ENCODE assay signal across 12 cellular contexts in genomic region chr4:54548098-54548620, GRCh38.
A peak's percentile ranks its signal among the peaks of the same experiment; 100 is the strongest.
DNase-seq lines count a peak whose midpoint lies in the region; ATAC-seq, FAIRE-seq and TF ChIP-seq lines count a peak whose summit lies in the region.
"Had no signal": no experiment of that assay in that cellular context is flagged by ENCODE, and none has a peak within 500 bp of the region (broad histone marks: within the 10 kb centered on the region; RNA-seq: fewer than 3 reads in every experiment).

No MANE protein-coding gene starts in this region.

- no peak for TF ChIP-seq CTCF in stomach (IDR thresholded peaks at IDR 0.05)
- TF ChIP-seq CTCF in uterus (IDR thresholded peaks at IDR 0.05), result no peak

- H3K9me3 ChIP-seq in Karpas-422 (ENCODE audit: low read length) (no peaks in the 10 kb centered on the region), stomach (no peaks in the 10 kb centered on the region), uterus (no peaks in the 10 kb centered on the region)

- no peak for FAIRE-seq in RCC 7860 (lab: Jason Lieb, UNC)

- WGBS in stomach, 5 donors, result 69 to 90% (median 87%) methylated on average over 3 of the region's 3 CpGs

- no peaks in the 10 kb centered on the region for H3K79me2 ChIP-seq in Karpas-422 (ENCODE audit: low read length)

- H3K9me2 ChIP-seq in Karpas-422 (replicated peaks; ENCODE audit: insufficient read depth, low read length), result no peaks in the 10 kb centered on the region

- TF ChIP-seq POLR2A in stomach (IDR thresholded peaks at IDR 0.05) (no peak), uterus (IDR thresholded peaks at IDR 0.05) (no peak)

- H3K36me3 ChIP-seq in Karpas-422 (ENCODE audit: insufficient read depth, low read length), result no peaks in the 10 kb centered on the region
- no peaks in the 10 kb centered on the region for H3K36me3 ChIP-seq in stomach
- no peaks in the 10 kb centered on the region for H3K36me3 ChIP-seq in uterus

- H3K4me3 Mint-ChIP-seq in activated T-cell treated with anti-CD3 and anti-CD28 coated beads, Interleukin-2, amount 50 U/mL, for 24 hours, result no peak overlapping the region

- no peaks in the 10 kb centered on the region for H4K20me1 ChIP-seq in Karpas-422 (ENCODE audit: insufficient read depth, low read depth, low read length)

- H3K4me2 ChIP-seq in Karpas-422 (ENCODE audit: low read depth, low read length, poor library complexity, severe bottlenecking), result peak overlapping the region; percentile 46

- H3K4me1 ChIP-seq in Karpas-422 (ENCODE audit: low read length), result peaks cover 14% of the 10 kb centered on the region
- H3K4me1 ChIP-seq in stomach, result peaks cover 10 to 20% (median 12%) of the 10 kb centered on the region in 4 donors
- H3K4me1 ChIP-seq in uterus, result no peaks in the 10 kb centered on the region

- intact Hi-C loops in stomach (cut with DNase I; ENCODE audit: low total_unique reads), result no loop called here
- intact Hi-C loops in uterus (cut with DNase I; ENCODE audit: low total_unique reads), result no loop called here

- H2AFZ ChIP-seq in Karpas-422 (ENCODE audit: low read length), result no peak overlapping the region

- H3K27me3 ChIP-seq in Karpas-422 (ENCODE audit: low read length) (no peaks in the 10 kb centered on the region), stomach (no peaks in the 10 kb centered on the region), uterus (no peaks in the 10 kb centered on the region)

- H3K36me3 Mint-ChIP-seq in activated T-cell treated with anti-CD3 and anti-CD28 coated beads, Interleukin-2, amount 50 U/mL, for 24 hours (ENCODE audit: low read depth), result no peaks in the 10 kb centered on the region
- H3K36me3 Mint-ChIP-seq: naive thymus-derived CD4-positive, alpha-beta T cell had no signal

- no peak for DNase-seq in activated T-cell treated with anti-CD3 and anti-CD28 coated beads, Interleukin-2, amount 50 U/mL, for 24 hours
- no peak for DNase-seq in activated T-cell treated with anti-CD3 and anti-CD28 coated beads, Interleukin-2, amount 50 U/mL, for 48 hours
- DNase-seq in Karpas-422 (no peak), stomach (no peak), RKO (ENCODE audit: low spot score) (no peak), uterus (no peak), RCC 7860 (ENCODE audit: low spot score) (no peak)
- DNase-seq: activated CD8-positive, alpha-beta memory T cell treated with anti-CD3 and anti-CD28 coated beads for 24 hours; EL; naive thymus-derived CD4-positive, alpha-beta T cell had no signal

- H3K9me3 Mint-ChIP-seq in activated T-cell treated with anti-CD3 and anti-CD28 coated beads, Interleukin-2, amount 50 U/mL, for 24 hours, result no peaks in the 10 kb centered on the region
- H3K9me3 Mint-ChIP-seq: naive thymus-derived CD4-positive, alpha-beta T cell had no signal

- H3K27me3 Mint-ChIP-seq in activated T-cell treated with anti-CD3 and anti-CD28 coated beads, Interleukin-2, amount 50 U/mL, for 24 hours, result peaks cover under 1% of the 10 kb centered on the region

- ATAC-seq in HG02678 (IDR thresholded peaks at IDR 0.05; ENCODE audit: unreplicated experiment), result peak; percentile 22
- ATAC-seq: naive thymus-derived CD4-positive, alpha-beta T cell had no signal

- H3K27ac Mint-ChIP-seq in activated T-cell treated with anti-CD3 and anti-CD28 coated beads, Interleukin-2, amount 50 U/mL, for 24 hours, result peak overlapping the region; percentile 60

- H3K9ac ChIP-seq in Karpas-422 (ENCODE audit: low read length), result no peak overlapping the region

- no peak overlapping the region for H3K27ac ChIP-seq in Karpas-422 (ENCODE audit: low read length)
- peak overlapping the region; percentile 68 to 85 (median 80) for H3K27ac ChIP-seq in stomach
- no peak overlapping the region for H3K27ac ChIP-seq in uterus

- H3K4me1 Mint-ChIP-seq in activated T-cell treated with anti-CD3 and anti-CD28 coated beads, Interleukin-2, amount 50 U/mL, for 24 hours (ENCODE audit: low read depth), result peaks cover 4% of the 10 kb centered on the region

- no peak for TF ChIP-seq EP300 in stomach (IDR thresholded peaks at IDR 0.05)

- H3K4me3 ChIP-seq in Karpas-422 (ENCODE audit: low read length) (peak overlapping the region; percentile 17; the same call in 1 of the 2 replicates), stomach (no peak overlapping the region), uterus (no peak overlapping the region)
- H3K4me3 ChIP-seq: skin epidermis had no signal

Comparison
In these comparisons a context has a peak if more than half of its experiments do, and no peak if none do; other contexts are left out.
1. H3K27ac ChIP-seq: peak in stomach (5 of 5); none in Karpas-422 (single experiment) and uterus (0 of 2).